In the genomic region with DNA sequence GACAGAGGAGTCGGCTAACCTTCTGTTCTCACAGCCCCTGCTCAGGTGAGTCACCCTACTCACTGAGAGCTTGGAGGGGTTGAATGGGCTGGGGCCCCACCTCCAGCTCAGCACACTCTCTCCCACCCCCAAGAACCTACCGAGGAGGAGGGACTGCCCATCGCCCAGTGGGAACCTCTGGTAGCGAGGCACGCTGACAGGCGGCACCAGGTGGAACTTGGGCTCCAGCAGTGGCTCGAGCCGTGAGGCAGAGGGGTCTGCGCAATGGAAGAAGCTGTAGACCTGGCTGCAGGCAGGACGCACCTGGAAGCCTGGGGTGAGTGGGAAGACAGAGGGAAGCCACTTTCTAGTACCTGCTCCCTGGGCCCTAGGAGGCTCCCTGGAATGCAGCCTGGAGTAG, we compare ENCODE assay signal across 19 cellular contexts. TPM values are rescaled to one million over a fixed set of nuclear protein-coding genes. Genes with fewer than 3 reads are reported as not detected.
"Had no signal": no experiment of that assay in that cellular context is flagged by ENCODE, and none has a peak within 500 bp of the region (broad histone marks: within the 10 kb centered on the region; RNA-seq: fewer than 3 reads in every experiment).

No MANE protein-coding gene starts in this region.

- H3K27ac Mint-ChIP-seq: activated naive CD4-positive, alpha-beta T cell treated with anti-CD3 and anti-CD28 coated beads for 36 hours; effector memory CD8-positive, alpha-beta T cell; T-helper 1 cell treated with Interleukin-12 subunit alpha and Interleukin-12 subunit beta and Interleukin-4 antibody, amounts not matched to agents 30 μg/mL and 1 μg/mL, for 36 hours had no signal

- H3K4me3 ChIP-seq: breast epithelium, esophagus squamous epithelium, gastrocnemius medialis, upper lobe of left lung had no signal

- DNase-seq: esophagus squamous epithelium had no signal

- H3K27me3 ChIP-seq: breast epithelium, esophagus squamous epithelium, gastrocnemius medialis, upper lobe of left lung had no signal

- H3K36me3 Mint-ChIP-seq: activated CD4-positive, alpha-beta memory T cell treated with anti-CD3 and anti-CD28 coated beads for 36 hours; activated naive CD8-positive, alpha-beta T cell treated with anti-CD3 and anti-CD28 coated beads, Interleukin-2, amount 10 ng/mL, durations not matched to agents 7 days and 5 days had no signal

- H3K36me3 ChIP-seq: breast epithelium, gastrocnemius medialis had no signal

- FAIRE-seq: colon, islet of Langerhans, small intestine had no signal

- H3K27ac ChIP-seq: breast epithelium, esophagus squamous epithelium, gastrocnemius medialis, upper lobe of left lung had no signal

- H3K27me3 Mint-ChIP-seq: activated CD4-positive, alpha-beta memory T cell treated with anti-CD3 and anti-CD28 coated beads for 36 hours; activated naive CD8-positive, alpha-beta T cell treated with anti-CD3 and anti-CD28 coated beads, Interleukin-2, amount 10 ng/mL, durations not matched to agents 7 days and 5 days; effector memory CD8-positive, alpha-beta T cell had no signal

- H3K9me3 Mint-ChIP-seq: activated CD4-positive, alpha-beta memory T cell treated with anti-CD3 and anti-CD28 coated beads for 36 hours; activated naive CD4-positive, alpha-beta T cell treated with anti-CD3 and anti-CD28 coated beads for 36 hours; activated naive CD8-positive, alpha-beta T cell treated with anti-CD3 and anti-CD28 coated beads, Interleukin-2, amount 10 ng/mL, durations not matched to agents 7 days and 5 days; central memory CD8-positive, alpha-beta T cell; effector memory CD8-positive, alpha-beta T cell; T-helper 1 cell treated with Interleukin-12 subunit alpha and Interleukin-12 subunit beta and Interleukin-4 antibody, amounts not matched to agents 30 μg/mL and 1 μg/mL, for 36 hours had no signal

- H3K9me3 ChIP-seq: breast epithelium, esophagus squamous epithelium, gastrocnemius medialis, upper lobe of left lung had no signal

- H3K4me3 Mint-ChIP-seq: activated CD4-positive, alpha-beta memory T cell treated with anti-CD3 and anti-CD28 coated beads for 36 hours; activated naive CD4-positive, alpha-beta T cell treated with anti-CD3 and anti-CD28 coated beads for 36 hours; activated naive CD8-positive, alpha-beta T cell treated with anti-CD3 and anti-CD28 coated beads, Interleukin-2, amount 10 ng/mL, durations not matched to agents 7 days and 5 days; central memory CD8-positive, alpha-beta T cell; effector memory CD8-positive, alpha-beta T cell; nephron; T-helper 1 cell treated with Interleukin-12 subunit alpha and Interleukin-12 subunit beta and Interleukin-4 antibody, amounts not matched to agents 30 μg/mL and 1 μg/mL, for 36 hours had no signal

RNA-seq across cellular contexts. Expression of a gene that starts 28.3 kb away (rescaled TPM):
- total RNA-seq: left ventricle myocardium superior, sciatic nerve had no signal

RNA-seq across cellular contexts. Expression of a gene that starts 37.6 kb away (rescaled TPM):
- total RNA-seq: activated CD4-positive, alpha-beta memory T cell treated with anti-CD3 and anti-CD28 coated beads for 36 hours; activated naive CD4-positive, alpha-beta T cell treated with anti-CD3 and anti-CD28 coated beads for 36 hours; activated naive CD8-positive, alpha-beta T cell treated with anti-CD3 and anti-CD28 coated beads, Interleukin-2, amount 10 ng/mL, durations not matched to agents 7 days and 5 days; breast epithelium; dermis microvascular lymphatic vessel endothelial cell; esophagus squamous epithelium; gastrocnemius medialis; left ventricle myocardium superior; mammary epithelial cell; myocyte; sciatic nerve; upper lobe of left lung had no signal
- polyA plus RNA-seq: mammary epithelial cell, small intestine had no signal
